In the genomic region with DNA sequence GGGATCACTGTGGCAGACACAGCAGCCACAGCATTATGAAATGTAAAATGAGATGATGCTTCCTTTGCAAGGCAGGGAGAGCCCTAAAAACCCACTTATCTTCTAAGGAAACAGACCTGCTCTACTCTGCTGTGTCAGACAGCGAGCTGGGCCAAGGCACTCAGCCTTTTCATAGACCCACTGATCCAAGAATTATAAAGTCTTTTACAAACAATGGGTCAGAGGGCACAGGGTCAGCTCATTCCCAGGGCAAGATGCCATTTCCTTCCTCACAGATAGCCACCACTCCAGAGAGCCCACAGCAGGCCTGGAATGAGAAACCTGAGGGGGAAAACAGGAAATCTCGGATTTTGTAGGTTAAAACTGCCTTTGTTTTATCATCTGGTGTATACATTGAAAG, we compare ENCODE assay signal across 19 cellular contexts. TPM values are rescaled to one million over a fixed set of nuclear protein-coding genes. Genes with fewer than 3 reads are reported as not detected.
DNase-seq lines count a peak whose midpoint lies in the region; ATAC-seq and TF ChIP-seq lines count a peak whose summit lies in the region.
"Had no signal": no experiment of that assay in that cellular context is flagged by ENCODE, and none has a peak within 500 bp of the region (broad histone marks: within the 10 kb centered on the region; RNA-seq: fewer than 3 reads in every experiment).

No MANE protein-coding gene starts in this region.

- no peaks in the 10 kb centered on the region for H3K36me3 ChIP-seq in adipocyte (ENCODE audit: control insufficient read depth, insufficient read depth, low read length, severe bottlenecking)
- H3K36me3 ChIP-seq in lower lobe of right lung: no peaks in the 10 kb centered on the region
- H3K36me3 ChIP-seq in stomach: no peaks in the 10 kb centered on the region
- no peaks in the 10 kb centered on the region for H3K36me3 ChIP-seq in OCI-LY7 (ENCODE audit: insufficient read depth, low read length)

- H3K9ac ChIP-seq in adipocyte (ENCODE audit: low read length): peak overlapping the region; percentile 10

- no peaks in the 10 kb centered on the region for H4K20me1 ChIP-seq in OCI-LY7 (ENCODE audit: insufficient read depth, low read length)

- no peaks in the 10 kb centered on the region for H3K4me1 Mint-ChIP-seq in naive thymus-derived CD8-positive, alpha-beta T cell

- H3K27ac ChIP-seq in lower lobe of right lung (peak overlapping the region; percentile 73), stomach (peak overlapping the region in 4 of 5 donors; percentile 23 to 48 (median 28)), OCI-LY7 (ENCODE audit: low read depth, low read length, poor library complexity, severe bottlenecking) (no peak overlapping the region)

- no peaks in the 10 kb centered on the region for H3K36me3 Mint-ChIP-seq in naive thymus-derived CD8-positive, alpha-beta T cell
- H3K36me3 Mint-ChIP-seq: activated CD4-positive, alpha-beta memory T cell treated with anti-CD3 and anti-CD28 coated beads for 36 hours; CD8-positive, alpha-beta T cell had no signal

- no peaks in the 10 kb centered on the region for H3K9me2 ChIP-seq in OCI-LY7 (ENCODE audit: insufficient read depth, low read length)

- no peak overlapping the region for H2AFZ ChIP-seq in OCI-LY7 (ENCODE audit: low read length)

- TF ChIP-seq CTCF in lower lobe of right lung (IDR thresholded peaks at IDR 0.05): no peak
- TF ChIP-seq CTCF in stomach (IDR thresholded peaks at IDR 0.05): no peak
- TF ChIP-seq CTCF in OCI-LY7 (conservative IDR thresholded peaks at IDR 0.05; ENCODE audit: low read length): no peak

- ATAC-seq in lower lobe of right lung: no peak
- no peak for ATAC-seq in naive thymus-derived CD8-positive, alpha-beta T cell
- ATAC-seq: CD8-positive, alpha-beta T cell had no signal

- BruUV-seq in OCI-LY7 (replicated peaks; lab: Mats Ljungman, UMichigan): no TSS peak

- CTCF ChIA-PET in OCI-LY7 (lab: Charles Lee; ENCODE audit: unreplicated experiment): no interaction called here

- H3K4me3 Mint-ChIP-seq in naive thymus-derived CD8-positive, alpha-beta T cell: no peak overlapping the region
- H3K4me3 Mint-ChIP-seq: activated CD4-positive, alpha-beta memory T cell treated with anti-CD3 and anti-CD28 coated beads for 36 hours; CD8-positive, alpha-beta T cell; H9; T-helper 1 cell treated with Interleukin-12 subunit alpha and Interleukin-12 subunit beta and Interleukin-4 antibody, amounts not matched to agents 30 μg/mL and 1 μg/mL, for 36 hours had no signal

- H3K79me2 ChIP-seq in OCI-LY7 (ENCODE audit: insufficient read depth, low read depth, low read length): no peaks in the 10 kb centered on the region

- no peak overlapping the region for H3K4me2 ChIP-seq in OCI-LY7 (ENCODE audit: low read length)

- H3K9me3 Mint-ChIP-seq in naive thymus-derived CD8-positive, alpha-beta T cell: no peaks in the 10 kb centered on the region
- H3K9me3 Mint-ChIP-seq: activated CD4-positive, alpha-beta memory T cell treated with anti-CD3 and anti-CD28 coated beads for 36 hours; CD8-positive, alpha-beta T cell; H9; T-helper 1 cell treated with Interleukin-12 subunit alpha and Interleukin-12 subunit beta and Interleukin-4 antibody, amounts not matched to agents 30 μg/mL and 1 μg/mL, for 36 hours had no signal

- POLR2A ChIA-PET in naive thymus-derived CD8-positive, alpha-beta T cell (lab: Charles Lee): no interaction called here
- POLR2A ChIA-PET in OCI-LY7 (lab: Charles Lee): interaction anchor here (0.6 to 1.0 kb wide), 3 partner anchors 8 to 1335 kb away, joined by 3 to 7 read pairs (median 4); no protein-coding TSS in a partner anchor

- no peak for TF ChIP-seq POLR2A in stomach (IDR thresholded peaks at IDR 0.05)

- intact Hi-C loops in lower lobe of right lung (cut with DNase I) (no loop called here), stomach (cut with DNase I; ENCODE audit: low total_unique reads) (no loop called here), OCI-LY7 (cut with micrococcal nuclease; ENCODE audit: unreplicated experiment) (no loop called here)

- no peaks in the 10 kb centered on the region for H3K9me3 ChIP-seq in adipocyte (ENCODE audit: control insufficient read depth, low read length)
- no peaks in the 10 kb centered on the region for H3K9me3 ChIP-seq in lower lobe of right lung
- no peaks in the 10 kb centered on the region for H3K9me3 ChIP-seq in stomach
- H3K9me3 ChIP-seq in OCI-LY7 (ENCODE audit: low read length): no peaks in the 10 kb centered on the region

- WGBS in stomach, 5 donors: 33 to 54% (median 44%) methylated on average over 2 of the region's 2 CpGs

- DNase-seq in ELF-1 (ENCODE audit: low read depth, low spot score): peak; percentile 10
- DNase-seq in adipocyte (ENCODE audit: low read depth): no peak
- DNase-seq in lower lobe of right lung: no peak
- peak; percentile 30 for DNase-seq in stomach
- no peak for DNase-seq in naive thymus-derived CD8-positive, alpha-beta T cell
- no peak for DNase-seq in activated CD4-positive, CD25-positive, alpha-beta regulatory T cell treated with anti-CD3 and anti-CD28 coated beads, Interleukin-2, amount 50 U/mL, for 72 hours
- no peak for DNase-seq in AG20443 (ENCODE audit: low spot score)
- DNase-seq in OCI-LY7 (ENCODE audit: low spot score): no peak
- DNase-seq: activated CD4-positive, alpha-beta memory T cell treated with anti-CD3 and anti-CD28 coated beads for 36 hours; activated T-cell treated with anti-CD3 and anti-CD28 coated beads for 4 hours; CD8-positive, alpha-beta T cell; H9; hippocampal formation; NCI-H1417 treated with DMSO at 0.1 percent for 48 hours; NCI-H69; SHP77 treated with DMSO at 0.1 percent for 48 hours; stimulated activated naive CD4-positive, alpha-beta T cell treated with Interleukin-2 at 50 U/mL for 16 hours had no signal

- H3K27ac Mint-ChIP-seq in naive thymus-derived CD8-positive, alpha-beta T cell: peak overlapping the region in 1 of 10 donors; percentile 13
- H3K27ac Mint-ChIP-seq: activated CD4-positive, alpha-beta memory T cell treated with anti-CD3 and anti-CD28 coated beads for 36 hours; CD8-positive, alpha-beta T cell; H9; T-helper 1 cell treated with Interleukin-12 subunit alpha and Interleukin-12 subunit beta and Interleukin-4 antibody, amounts not matched to agents 30 μg/mL and 1 μg/mL, for 36 hours had no signal

- H3K27me3 Mint-ChIP-seq in naive thymus-derived CD8-positive, alpha-beta T cell: peaks cover 0 to 4% (median 1%) of the 10 kb centered on the region in 5 donors

- H3K4me3 ChIP-seq in adipocyte (ENCODE audit: low read length) (no peak overlapping the region), lower lobe of right lung (no peak overlapping the region), stomach (no peak overlapping the region), OCI-LY7 (ENCODE audit: low read depth, low read length, poor library complexity, severe bottlenecking) (no peak overlapping the region)

- TF ChIP-seq EP300 in stomach (IDR thresholded peaks at IDR 0.05): no peak

- H3K27me3 ChIP-seq in adipocyte (replicated peaks; ENCODE audit: control insufficient read depth, insufficient read depth, low read length): no peaks in the 10 kb centered on the region
- H3K27me3 ChIP-seq in lower lobe of right lung (ENCODE audit: low read depth): no peaks in the 10 kb centered on the region
- no peaks in the 10 kb centered on the region for H3K27me3 ChIP-seq in stomach

- H3K4me1 ChIP-seq in adipocyte (ENCODE audit: control insufficient read depth, insufficient read depth, low read length) (peaks cover 33% of the 10 kb centered on the region), lower lobe of right lung (peaks cover 44% of the 10 kb centered on the region), stomach (peaks cover 0 to 36% (median 21%) of the 10 kb centered on the region in 4 donors), OCI-LY7 (ENCODE audit: insufficient read depth, low read length, poor library complexity, severe bottlenecking) (no peaks in the 10 kb centered on the region)

RNA-seq across cellular contexts. Expression of gene CASQ2, which starts 42.9 kb away (rescaled TPM):
- total RNA-seq in lower lobe of right lung: 3.3 TPM
- total RNA-seq in stomach: 10 to 100 TPM in 3 of 5 donors, 1 to 10 TPM in 2; 7.0 to 41.4 (median 21.9) TPM
- 1 to 10 TPM in 2 of 3 donors, under 1 TPM in 1; 0.81 to 7.3 (median 2.0) TPM for polyA plus RNA-seq in stomach
- total RNA-seq in naive thymus-derived CD8-positive, alpha-beta T cell: not detected
- polyA plus RNA-seq in naive thymus-derived CD8-positive, alpha-beta T cell: not detected
- total RNA-seq in OCI-LY7 (2014; rRNA removed; shearing (Covaris generic)): not detected in 2 replicates
- not detected in 2 replicates for total RNA-seq in OCI-LY7 (2022)
- total RNA-seq: activated CD4-positive, alpha-beta memory T cell treated with anti-CD3 and anti-CD28 coated beads for 36 hours; CD8-positive, alpha-beta T cell; H9; mononuclear cell had no signal

Comparison
In these comparisons a context has a peak if more than half of its experiments do, and no peak if none do; other contexts are left out.
1. DNase-seq: peak in ELF-1 (single experiment) and stomach (single experiment); none in adipocyte (single experiment), lower lobe of right lung (single experiment), naive thymus-derived CD8-positive, alpha-beta T cell (0 of 10), activated CD4-positive, CD25-positive, alpha-beta regulatory T cell treated with anti-CD3 and anti-CD28 coated beads, Interleukin-2, amount 50 U/mL, for 72 hours (single experiment), AG20443 (single experiment) and OCI-LY7 (single experiment).